8 cellular contexts compared by ENCODE assay signal in genomic region chr2:44086639-44087036, GRCh38.
DNase-seq lines count a peak whose midpoint lies in the region; ATAC-seq and TF ChIP-seq lines count a peak whose summit lies in the region.

No MANE protein-coding gene starts in this region.

- H3K4me3 ChIP-seq in HEK293 (ENCODE audit: low read depth, low read length) (no peak overlapping the region), brain microvascular endothelial cell (ENCODE audit: low read depth, low read length) (peak overlapping the region; percentile 54)

- POLR2A ChIA-PET in HEK293 (lab: Yijun Ruan, JAX), result interaction anchor here (1.0 kb wide), 1 partner anchor 56 kb away, joined by 3 read pairs; no protein-coding TSS in a partner anchor

- H3K36me3 ChIP-seq in HEK293 (ENCODE audit: control insufficient read depth in 2 of 2, insufficient read depth in 1 of 2, low read length in 2 of 2) (no peaks in the 10 kb centered on the region), brain microvascular endothelial cell (replicated peaks) (no peaks in the 10 kb centered on the region)

- in situ Hi-C loops in brain microvascular endothelial cell (cut with HindIII; ENCODE audit: low pct_ligation_motif_present, low sequenced_read_pairs), result no loop called here

- H3K27ac ChIP-seq in HEK293 (ENCODE audit: extremely low read depth, low read depth, low read length), result no peak overlapping the region
- H3K27ac ChIP-seq in brain microvascular endothelial cell, result no peak overlapping the region
- peak overlapping the region; percentile 89 for H3K27ac ChIP-seq in layer of hippocampus (ENCODE audit: low read depth, low read length)
- peak overlapping the region; percentile 98 for H3K27ac ChIP-seq in substantia nigra (ENCODE audit: low read depth, low read length, poor library complexity, severe bottlenecking)

- no peak for DNase-seq in brain microvascular endothelial cell
- DNase-seq in substantia nigra (lab: John Stamatoyannopoulos, UW), result peak in 22 of 49 donors; percentile 9 to 68 (median 34)

- no peaks in the 10 kb centered on the region for H3K9me3 ChIP-seq in HEK293 (ENCODE audit: control insufficient read depth, insufficient read depth, low read depth, low read length)

- TF ChIP-seq CTCF in HEK293 (tag by site-specific recombination; IDR thresholded peaks at IDR 0.05), result no peak
- TF ChIP-seq CTCF in brain microvascular endothelial cell (IDR thresholded peaks at IDR 0.05; ENCODE audit: low read depth, low read length, missing control alignments), result no peak

- H3K4me1 ChIP-seq in HEK293 (ENCODE audit: control insufficient read depth, insufficient read depth, low read length), result no peaks in the 10 kb centered on the region

- no peak for ATAC-seq in HG03520 (IDR thresholded peaks at IDR 0.05; ENCODE audit: unreplicated experiment)
- ATAC-seq in GM21447 (IDR thresholded peaks at IDR 0.05; ENCODE audit: unreplicated experiment), result no peak
- no peak for ATAC-seq in esophagus mucosa
- no peak for ATAC-seq in GM21717 (IDR thresholded peaks at IDR 0.05; ENCODE audit: unreplicated experiment)

- CTCF ChIA-PET in HEK293 (lab: Yijun Ruan, JAX), result interaction anchor here (0.6 to 2.2 kb wide), 18 partner anchors 9 to 271 kb away, joined by 3 to 10 read pairs (median 4); no protein-coding TSS in a partner anchor

- H3K27me3 ChIP-seq in brain microvascular endothelial cell (replicated peaks) (no peaks in the 10 kb centered on the region), layer of hippocampus (ENCODE audit: control insufficient read depth, insufficient read depth, low read length) (no peaks in the 10 kb centered on the region)

TF ChIP-seq in HEK293, 187 proteins besides CTCF, POLR2A, EP300 and RAD21:
- TF ChIP-seq ZNF341 (tag by site-specific recombination; IDR thresholded peaks at IDR 0.05; ENCODE audit: low read depth), result peak; percentile 43; the same call in 1 of the 2 replicates
- no peak for TF ChIP-seq ZIC2 (tag by site-specific recombination; IDR thresholded peaks at IDR 0.05)
TF ChIP-seq in HEK293: peak in this region for 1.

Comparison
In these comparisons a context has a peak if more than half of its experiments do, and no peak if none do; other contexts are left out.
1. H3K27ac ChIP-seq: peak in layer of hippocampus (single experiment) and substantia nigra (single experiment); none in HEK293 (single experiment) and brain microvascular endothelial cell (single experiment).